In genomic region chr7:47216439-47216838, GRCh38 we compare ENCODE assay signal across 23 cellular contexts.
A peak's percentile ranks its signal among the peaks of the same experiment; 100 is the strongest.
DNase-seq lines count a peak whose midpoint lies in the region; ATAC-seq, FAIRE-seq and TF ChIP-seq lines count a peak whose summit lies in the region.
"Had no signal": no experiment of that assay in that cellular context is flagged by ENCODE, and none has a peak within 500 bp of the region (broad histone marks: within the 10 kb centered on the region; RNA-seq: fewer than 3 reads in every experiment).

No MANE protein-coding gene starts in this region.

- peak overlapping the region in 2 of 3 experiments; percentile 8 to 69 for H3K27ac Mint-ChIP-seq in nephron
- no peak overlapping the region for H3K27ac Mint-ChIP-seq in activated CD4-positive, alpha-beta T cell treated with anti-CD3 and anti-CD28 coated beads for 36 hours
- H3K27ac Mint-ChIP-seq: CD4-positive, alpha-beta T cell; CD8-positive, alpha-beta memory T cell had no signal

- H3K79me2 ChIP-seq in K562 (ENCODE audit: control insufficient read depth, insufficient read depth, low read length): peaks cover 8% of the 10 kb centered on the region; the same call in 1 of the 3 replicates

- in situ Hi-C loops in K562 (cut with MboI): no loop called here

- intact Hi-C loops in left ventricle myocardium superior (cut with micrococcal nuclease): no loop called here
- intact Hi-C loops in K562 (cut with micrococcal nuclease): no loop called here
- intact Hi-C loops in activated CD4-positive, alpha-beta T cell treated with anti-CD3 and anti-CD28 coated beads for 36 hours (cut with DNase I, micrococcal nuclease): no loop called here

- no peaks in the 10 kb centered on the region for H3K27me3 ChIP-seq in right atrium auricular region
- H3K27me3 ChIP-seq in K562 (ENCODE audit: control insufficient read depth in 2 of 2, insufficient read depth in 2 of 2, low read length in 2 of 2): no peaks in the 10 kb centered on the region
- H3K27me3 ChIP-seq: BE2C; BLaER1 treated with 17β-estradiol and CSF1 and Interleukin-3, amounts not matched to agents 10 nM and 100 nM had no signal

- CTCF ChIA-PET in K562 (lab: Yijun Ruan, JAX; ENCODE audit: low intra/inter-chr PET ratio): no interaction called here
- CTCF ChIA-PET in activated CD4-positive, alpha-beta T cell treated with anti-CD3 and anti-CD28 coated beads for 36 hours (lab: Charles Lee): interaction anchor here (0.6 kb wide), 1 partner anchor 30 kb away, joined by 3 read pairs; no protein-coding TSS in a partner anchor

- TF ChIP-seq EP300 in K562 (IDR thresholded peaks at IDR 0.05; ENCODE audit: low read length): no peak

- H3K36me3 ChIP-seq in right atrium auricular region (no peaks in the 10 kb centered on the region), K562 (ENCODE audit: control insufficient read depth, insufficient read depth, low read length) (no peaks in the 10 kb centered on the region)
- H3K36me3 ChIP-seq: BE2C; BLaER1 treated with 17β-estradiol and CSF1 and Interleukin-3, amounts not matched to agents 10 nM and 100 nM had no signal

- 0 out of 4 replicates have a peak overlapping the region, but pooled peaks of 1 of the 2 experiments have one; percentile 1 for H3K9ac ChIP-seq in K562 (ENCODE audit: insufficient read depth in 1 of 2, low read depth in 2 of 2, low read length in 2 of 2)
- H3K9ac ChIP-seq: BLaER1 treated with 17β-estradiol and CSF1 and Interleukin-3, amounts not matched to agents 10 nM and 100 nM; GM23248 had no signal

- H3K4me3 ChIP-seq in right atrium auricular region (no peak overlapping the region), K562 (no peak overlapping the region)
- H3K4me3 ChIP-seq: BLaER1 treated with 17β-estradiol and CSF1 and Interleukin-3, amounts not matched to agents 10 nM and 100 nM; GM12878; GM23248 had no signal

- ATAC-seq in left ventricle myocardium superior (peak; percentile 40), K562 (peak; percentile 66), HG03139 (IDR thresholded peaks at IDR 0.05; ENCODE audit: unreplicated experiment) (no peak)
- no peak for ATAC-seq in activated CD4-positive, alpha-beta T cell treated with anti-CD3 and anti-CD28 coated beads for 36 hours
- ATAC-seq: GM12878 had no signal

- no peak for TF ChIP-seq CTCF in right atrium auricular region (IDR thresholded peaks at IDR 0.05)
- TF ChIP-seq CTCF in K562 (IDR thresholded peaks at IDR 0.05 in 2 of 3, conservative IDR thresholded peaks at IDR 0.05 in 1 of 3; ENCODE audit: insufficient read depth in 2 of 3, low read depth in 1 of 3, low read length in 3 of 3): no peak
- no peak for TF ChIP-seq CTCF in nephron (IDR thresholded peaks at IDR 0.05; ENCODE audit: unreplicated experiment in 3 of 3)

- POLR2A ChIA-PET in K562 (lab: Yijun Ruan, JAX): no interaction called here
- POLR2A ChIA-PET in activated CD4-positive, alpha-beta T cell treated with anti-CD3 and anti-CD28 coated beads for 36 hours (lab: Charles Lee): interaction anchor here (0.6 kb wide), 1 partner anchor 330 kb away, joined by 3 read pairs; no protein-coding TSS in a partner anchor

- H3K4me2 ChIP-seq in K562 (ENCODE audit: insufficient read depth, low read length): peak overlapping the region; percentile 33; the same call in 1 of the 2 replicates

- 2% methylated on average over 3 of the region's 3 CpGs for WGBS in K562 (ENCODE audit: insufficient coverage, low coverage, missing lambda C conversion rate)

- DNase-seq in left ventricle myocardium superior (no peak), right atrium auricular region (ENCODE audit: low spot score) (no peak), K562 (ENCODE audit: extremely low read depth in 1 of 4, low spot score in 3 of 4) (peak in 3 of 4 experiments; percentile 21 to 69 (median 36)), AML-193 (lab: John Stamatoyannopoulos, UW) (no peak)
- no peak for DNase-seq in activated CD4-positive, alpha-beta T cell treated with anti-CD3 and anti-CD28 coated beads for 36 hours
- DNase-seq: BE2C; CD4-positive, alpha-beta T cell; CD8-positive, alpha-beta memory T cell; DMS 273 treated with DMSO at 0.1 percent for 48 hours; DMS79; EL; GDM1; GM23248; H7; HCEC 1CT had no signal

- H3K9me3 Mint-ChIP-seq in nephron: no peaks in the 10 kb centered on the region
- H3K9me3 Mint-ChIP-seq in activated CD4-positive, alpha-beta T cell treated with anti-CD3 and anti-CD28 coated beads for 36 hours (ENCODE audit: low read depth): no peaks in the 10 kb centered on the region
- H3K9me3 Mint-ChIP-seq: CD4-positive, alpha-beta T cell had no signal

- H3K4me3 Mint-ChIP-seq in nephron: peak overlapping the region in 1 of 3 experiments; percentile 1
- no peak overlapping the region for H3K4me3 Mint-ChIP-seq in activated CD4-positive, alpha-beta T cell treated with anti-CD3 and anti-CD28 coated beads for 36 hours
- H3K4me3 Mint-ChIP-seq: CD14-positive monocyte; CD4-positive, alpha-beta T cell; CD8-positive, alpha-beta memory T cell had no signal

- no TSS peak for BruUV-seq in K562 (replicated peaks; lab: Mats Ljungman, UMichigan)

- H3K27ac ChIP-seq in right atrium auricular region (no peak overlapping the region), K562 (ENCODE audit: extremely low read depth, low read depth, low read length) (peak overlapping the region; percentile 68)
- H3K27ac ChIP-seq: BLaER1 treated with 17β-estradiol and CSF1 and Interleukin-3, amounts not matched to agents 10 nM and 100 nM; GM23248 had no signal

- H4K20me1 ChIP-seq in K562 (replicated peaks; ENCODE audit: control insufficient read depth, insufficient read depth, low read length): no peaks in the 10 kb centered on the region
- H4K20me1 ChIP-seq: BLaER1 treated with 17β-estradiol and CSF1 and Interleukin-3, amounts not matched to agents 10 nM and 100 nM had no signal

- FAIRE-seq in K562 (lab: Jason Lieb, UNC): peak; percentile 80
- FAIRE-seq: D721Med, GM12878, GM19239, H1 had no signal

- H3K4me1 ChIP-seq in right atrium auricular region (no peaks in the 10 kb centered on the region), K562 (replicated peaks in 1 of 2; ENCODE audit: control insufficient read depth in 2 of 2, insufficient read depth in 2 of 2, low read length in 2 of 2) (peaks cover 18 to 50% of the 10 kb centered on the region in 2 experiments)
- H3K4me1 ChIP-seq: BE2C had no signal

- TF ChIP-seq RAD21 in K562 (CRISPR knock-in tag; conservative IDR thresholded peaks at IDR 0.05 in 1 of 2, IDR thresholded peaks at IDR 0.05 in 1 of 2): no peak

- H3K36me3 Mint-ChIP-seq in nephron (ENCODE audit: low read depth): no peaks in the 10 kb centered on the region
- no peaks in the 10 kb centered on the region for H3K36me3 Mint-ChIP-seq in activated CD4-positive, alpha-beta T cell treated with anti-CD3 and anti-CD28 coated beads for 36 hours (ENCODE audit: low read depth)
- H3K36me3 Mint-ChIP-seq: CD14-positive monocyte; CD8-positive, alpha-beta memory T cell had no signal

- peak overlapping the region; percentile 90 for H2AFZ ChIP-seq in K562 (ENCODE audit: low read depth, low read length)
- H2AFZ ChIP-seq: GM23248 had no signal

- TF ChIP-seq POLR2A in K562 (conservative IDR thresholded peaks at IDR 0.05): 0 out of 2 replicates have a peak, but pooled peaks have one; percentile 23

- peaks cover 13% of the 10 kb centered on the region for H3K27me3 Mint-ChIP-seq in nephron (ENCODE audit: low read depth)
- peaks cover 5% of the 10 kb centered on the region for H3K27me3 Mint-ChIP-seq in activated CD4-positive, alpha-beta T cell treated with anti-CD3 and anti-CD28 coated beads for 36 hours

- H3K9me3 ChIP-seq in right atrium auricular region (no peaks in the 10 kb centered on the region), K562 (replicated peaks; ENCODE audit: control insufficient read depth, insufficient read depth, low read depth, low read length) (no peaks in the 10 kb centered on the region)
- H3K9me3 ChIP-seq: BE2C had no signal

- H3K4me1 Mint-ChIP-seq in nephron: peaks cover 28% of the 10 kb centered on the region
- H3K4me1 Mint-ChIP-seq in activated CD4-positive, alpha-beta T cell treated with anti-CD3 and anti-CD28 coated beads for 36 hours: no peaks in the 10 kb centered on the region
- H3K4me1 Mint-ChIP-seq: CD14-positive monocyte; CD8-positive, alpha-beta memory T cell had no signal

- no peaks in the 10 kb centered on the region for H3K9me1 ChIP-seq in K562 (ENCODE audit: control insufficient read depth, insufficient read depth, low read length)

TF ChIP-seq in K562, 482 proteins besides CTCF, POLR2A, EP300 and RAD21 (continues in another document):
- no peak for TF ChIP-seq ZNF217 (CRISPR knock-in tag; IDR thresholded peaks at IDR 0.05)
- peak; percentile 3 for TF ChIP-seq TBP (optimal IDR thresholded peaks at IDR 0.05; ENCODE audit: low read depth, low read length)
- no peak for TF ChIP-seq HMBOX1 (IDR thresholded peaks at IDR 0.05)
- 0 out of 4 replicates have a peak, but pooled peaks of 1 of the 2 experiments have one; percentile 18 for TF ChIP-seq ZNF639 (CRISPR knock-in tag; conservative IDR thresholded peaks at IDR 0.05 in 1 of 2, IDR thresholded peaks at IDR 0.05 in 1 of 2)
- TF ChIP-seq KAT7 (CRISPR knock-in tag; IDR thresholded peaks at IDR 0.05; ENCODE audit: borderline replicate concordance): no peak
- TF ChIP-seq SMARCA4 (IDR thresholded peaks at IDR 0.05): 0 out of 2 replicates have a peak, but pooled peaks have one; percentile 29
- peak; percentile 58 for TF ChIP-seq ELF1 (tag; IDR thresholded peaks at IDR 0.05)
- TF ChIP-seq ZKSCAN8 (CRISPR knock-in tag; IDR thresholded peaks at IDR 0.05): 0 out of 2 replicates have a peak, but pooled peaks have one; percentile 38

Comparison
In these comparisons a context has a peak if more than half of its experiments do, and no peak if none do; other contexts are left out.
1. ATAC-seq: peak in left ventricle myocardium superior (single experiment) and K562 (single experiment); none in HG03139 (single experiment) and activated CD4-positive, alpha-beta T cell treated with anti-CD3 and anti-CD28 coated beads for 36 hours (single experiment).
2. DNase-seq: peak in K562 (3 of 4); none in left ventricle myocardium superior (single experiment), right atrium auricular region (single experiment), AML-193 (0 of 2) and activated CD4-positive, alpha-beta T cell treated with anti-CD3 and anti-CD28 coated beads for 36 hours (single experiment).